In the genomic region with DNA sequence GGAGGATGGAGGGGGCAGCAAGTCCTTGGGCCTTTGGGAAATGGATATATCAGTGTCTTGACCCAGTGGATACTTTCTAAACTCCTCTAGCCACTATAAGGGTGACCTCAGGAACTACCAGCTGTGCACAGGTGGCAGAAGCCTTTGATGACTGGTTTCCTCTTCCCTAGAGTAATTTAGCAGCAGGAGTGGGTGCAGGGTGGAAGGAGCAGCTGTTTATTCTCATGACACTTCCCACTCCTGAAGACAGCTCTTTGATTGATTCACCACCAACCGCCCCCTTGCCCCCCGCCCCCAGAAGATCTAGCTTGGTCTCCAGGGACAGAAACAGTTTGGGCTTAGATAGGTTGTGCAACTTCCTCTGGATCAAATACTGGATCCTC, we compare ENCODE assay signal across 12 cellular contexts.
DNase-seq lines count a peak whose midpoint lies in the region; ATAC-seq lines count a peak whose summit lies in the region.
"Had no signal": no experiment of that assay in that cellular context is flagged by ENCODE, and none has a peak within 500 bp of the region (broad histone marks: within the 10 kb centered on the region; RNA-seq: fewer than 3 reads in every experiment).

No MANE protein-coding gene starts in this region.

- peaks cover 13 to 17% of the 10 kb centered on the region in 2 donors for H3K4me1 ChIP-seq in naive thymus-derived CD4-positive, alpha-beta T cell (ENCODE audit: control insufficient read depth in 2 of 2, insufficient read depth in 2 of 2, low read length in 2 of 2)
- H3K4me1 ChIP-seq: A549 had no signal

- no peaks in the 10 kb centered on the region for H3K9me3 ChIP-seq in naive thymus-derived CD4-positive, alpha-beta T cell (ENCODE audit: control insufficient read depth in 2 of 3, low read length in 3 of 3)
- H3K9me3 ChIP-seq: A549 had no signal

- H3K27me3 ChIP-seq in naive thymus-derived CD4-positive, alpha-beta T cell (ENCODE audit: control insufficient read depth in 2 of 2, insufficient read depth in 2 of 2, low read length in 2 of 2): no peaks in the 10 kb centered on the region

- intact Hi-C loops in naive thymus-derived CD4-positive, alpha-beta T cell (cut with micrococcal nuclease): loop anchor here (1.0 to 10.0 kb wide), 6 partner anchors 62 to 475 kb away; a partner anchor contains a TSS

- no peaks in the 10 kb centered on the region for H3K9me3 Mint-ChIP-seq in T-helper 1 cell treated with Interleukin-12 subunit alpha and Interleukin-12 subunit beta and Interleukin-4 antibody, amounts not matched to agents 30 μg/mL and 1 μg/mL, for 36 hours
- no peaks in the 10 kb centered on the region for H3K9me3 Mint-ChIP-seq in T-cell
- peaks cover 0 to 3% (median 0%) of the 10 kb centered on the region in 11 donors for H3K9me3 Mint-ChIP-seq in naive thymus-derived CD4-positive, alpha-beta T cell
- H3K9me3 Mint-ChIP-seq: dendritic cell treated with granulocyte-macrophage colony-stimulating factor and Interleukin-4, amounts not matched to agents 40 ng/mL and 50 ng/mL, for 4 days; H9 had no signal

- ATAC-seq in GM19395 (IDR thresholded peaks at IDR 0.05; ENCODE audit: unreplicated experiment) (peak; percentile 43), T-cell (replicated peaks in 1 of 4) (no peak), GM21737 (IDR thresholded peaks at IDR 0.05; ENCODE audit: unreplicated experiment) (no peak), GM18907 (IDR thresholded peaks at IDR 0.05; ENCODE audit: unreplicated experiment) (no peak)
- no peak for ATAC-seq in naive thymus-derived CD4-positive, alpha-beta T cell

- H3K27me3 Mint-ChIP-seq in T-helper 1 cell treated with Interleukin-12 subunit alpha and Interleukin-12 subunit beta and Interleukin-4 antibody, amounts not matched to agents 30 μg/mL and 1 μg/mL, for 36 hours (ENCODE audit: low read depth): no peaks in the 10 kb centered on the region
- peaks cover 0 to 3% of the 10 kb centered on the region in 2 donors for H3K27me3 Mint-ChIP-seq in T-cell
- no peaks in the 10 kb centered on the region for H3K27me3 Mint-ChIP-seq in naive thymus-derived CD4-positive, alpha-beta T cell
- H3K27me3 Mint-ChIP-seq: dendritic cell treated with granulocyte-macrophage colony-stimulating factor and Interleukin-4, amounts not matched to agents 40 ng/mL and 50 ng/mL, for 4 days; type B pancreatic cell had no signal

- CTCF ChIA-PET in T-cell (lab: Charles Lee): interaction anchor here in 1 of 2 donors (0.6 to 0.8 kb wide), 3 partner anchors 24 to 1890 kb away, joined by 3 to 6 read pairs (median 4); no protein-coding TSS in a partner anchor
- CTCF ChIA-PET in naive thymus-derived CD4-positive, alpha-beta T cell (lab: Charles Lee): interaction anchor here (0.6 kb wide), 1 partner anchor 40 kb away, joined by 3 read pairs; no protein-coding TSS in a partner anchor

- peak overlapping the region; percentile 45 for H3K27ac Mint-ChIP-seq in T-helper 1 cell treated with Interleukin-12 subunit alpha and Interleukin-12 subunit beta and Interleukin-4 antibody, amounts not matched to agents 30 μg/mL and 1 μg/mL, for 36 hours
- peak overlapping the region; percentile 92 to 96 for H3K27ac Mint-ChIP-seq in T-cell
- H3K27ac Mint-ChIP-seq in naive thymus-derived CD4-positive, alpha-beta T cell: peak overlapping the region; percentile 5 to 95 (median 93)
- H3K27ac Mint-ChIP-seq: dendritic cell treated with granulocyte-macrophage colony-stimulating factor and Interleukin-4, amounts not matched to agents 40 ng/mL and 50 ng/mL, for 4 days had no signal

- peak overlapping the region; percentile 60 for H3K27ac ChIP-seq in naive thymus-derived CD4-positive, alpha-beta T cell (ENCODE audit: low read depth, low read length)
- H3K27ac ChIP-seq: A549 had no signal

- no peak overlapping the region for H3K4me3 Mint-ChIP-seq in T-helper 1 cell treated with Interleukin-12 subunit alpha and Interleukin-12 subunit beta and Interleukin-4 antibody, amounts not matched to agents 30 μg/mL and 1 μg/mL, for 36 hours
- H3K4me3 Mint-ChIP-seq in T-cell: peak overlapping the region; percentile 6 to 73 (median 73)
- H3K4me3 Mint-ChIP-seq in naive thymus-derived CD4-positive, alpha-beta T cell: peak overlapping the region; percentile 65 to 90 (median 82)
- H3K4me3 Mint-ChIP-seq: dendritic cell treated with granulocyte-macrophage colony-stimulating factor and Interleukin-4, amounts not matched to agents 40 ng/mL and 50 ng/mL, for 4 days; type B pancreatic cell had no signal

- H3K4me3 ChIP-seq in naive thymus-derived CD4-positive, alpha-beta T cell (ENCODE audit: low read length): peak overlapping the region; percentile 54
- H3K4me3 ChIP-seq: A549 had no signal

- DNase-seq in T-helper 1 cell: no peak
- no peak for DNase-seq in T-cell
- peak in 1 of 9 donors; percentile 2 for DNase-seq in naive thymus-derived CD4-positive, alpha-beta T cell
- DNase-seq in occipital lobe (lab: John Stamatoyannopoulos, UW): no peak

- no peaks in the 10 kb centered on the region for H3K36me3 ChIP-seq in naive thymus-derived CD4-positive, alpha-beta T cell (ENCODE audit: control insufficient read depth in 2 of 3, insufficient read depth in 3 of 3, low read length in 3 of 3)

- peaks cover 9% of the 10 kb centered on the region for H3K4me1 Mint-ChIP-seq in T-helper 1 cell treated with Interleukin-12 subunit alpha and Interleukin-12 subunit beta and Interleukin-4 antibody, amounts not matched to agents 30 μg/mL and 1 μg/mL, for 36 hours (ENCODE audit: low read depth)
- peaks cover 21 to 33% (median 28%) of the 10 kb centered on the region in 3 donors for H3K4me1 Mint-ChIP-seq in T-cell
- peaks cover 4 to 39% (median 26%) of the 10 kb centered on the region in 7 donors for H3K4me1 Mint-ChIP-seq in naive thymus-derived CD4-positive, alpha-beta T cell

- POLR2A ChIA-PET in T-cell (lab: Charles Lee): no interaction called here
- POLR2A ChIA-PET in naive thymus-derived CD4-positive, alpha-beta T cell (lab: Charles Lee): no interaction called here

- no peaks in the 10 kb centered on the region for H3K36me3 Mint-ChIP-seq in T-helper 1 cell treated with Interleukin-12 subunit alpha and Interleukin-12 subunit beta and Interleukin-4 antibody, amounts not matched to agents 30 μg/mL and 1 μg/mL, for 36 hours (ENCODE audit: low read depth)
- H3K36me3 Mint-ChIP-seq in T-cell: no peaks in the 10 kb centered on the region
- peaks cover 0 to 11% (median 0%) of the 10 kb centered on the region in 5 donors for H3K36me3 Mint-ChIP-seq in naive thymus-derived CD4-positive, alpha-beta T cell
